Comparison of ENCODE assay signal across 9 cellular contexts in genomic region chr14:23483216-23483854, GRCh38. TPM values are rescaled to one million over a fixed set of nuclear protein-coding genes. Genes with fewer than 3 reads are reported as not detected.
DNase-seq lines count a peak whose midpoint lies in the region; ATAC-seq, FAIRE-seq and TF ChIP-seq lines count a peak whose summit lies in the region.
"Had no signal": no experiment of that assay in that cellular context is flagged by ENCODE, and none has a peak within 500 bp of the region (broad histone marks: within the 10 kb centered on the region; RNA-seq: fewer than 3 reads in every experiment).

No MANE protein-coding gene starts in this region.

- peak; percentile 29 for TF ChIP-seq CTCF in HL-60 (IDR thresholded peaks at IDR 0.05; ENCODE audit: insufficient read depth, low read length)

- H3K4me3 ChIP-seq in HL-60 (replicated peaks; ENCODE audit: insufficient read depth, low read length): no peak overlapping the region
- H3K4me3 ChIP-seq: SJSA1 had no signal

- DNase-seq in DMS153 treated with DMSO at 0.1 percent for 48 hours (lab: John Stamatoyannopoulos, UW; ENCODE audit: unreplicated experiment): peak; percentile 73
- peak in 1 of 2 experiments; percentile 43 for DNase-seq in HL-60 (ENCODE audit: low read depth in 1 of 2, low spot score in 1 of 2)
- DNase-seq in RPMI8226: peak; percentile 20
- DNase-seq in frontal cortex (ENCODE audit: low spot score in 2 of 2): peak; percentile 29 to 54
- no peak for DNase-seq in activated gamma-delta T cell (lab: John Stamatoyannopoulos, UW)

- no peak for FAIRE-seq in frontal cortex (lab: Jason Lieb, UNC)

- H3K27me3 ChIP-seq in HL-60 (ENCODE audit: insufficient read depth, poor library complexity, severe bottlenecking): no peaks in the 10 kb centered on the region
- H3K27me3 ChIP-seq: SJSA1 had no signal

- no peak for ATAC-seq in HG02852 (IDR thresholded peaks at IDR 0.05; ENCODE audit: unreplicated experiment)
- no peak for ATAC-seq in GM21447 (IDR thresholded peaks at IDR 0.05; ENCODE audit: unreplicated experiment)
- ATAC-seq in HG03097 (IDR thresholded peaks at IDR 0.05; ENCODE audit: low FRiP score, unreplicated experiment): no peak

- no peak overlapping the region for H3K27ac ChIP-seq in HL-60 (replicated peaks)
- H3K27ac ChIP-seq: SJSA1 had no signal

RNA-seq across cellular contexts. Expression of gene NGDN, which starts 13.8 kb away (rescaled TPM):
- 44.4 TPM for total RNA-seq in frontal cortex

RNA-seq across cellular contexts. Expression of gene MYH7, which starts 47.9 kb away (rescaled TPM):
- 0.41 TPM for total RNA-seq in frontal cortex
- total RNA-seq: SJSA1 had no signal
